In genomic region chr4:10105920-10106319, GRCh38 we compare ENCODE assay signal across 1 cellular context.
TF ChIP-seq lines count a peak whose summit lies in the region.

No MANE protein-coding gene starts in this region.

TF ChIP-seq in GM12878, 131 proteins besides CTCF, POLR2A, EP300 and RAD21 (continued from another document):
- TF ChIP-seq E2F4 (IDR thresholded peaks at IDR 0.05; ENCODE audit: low read depth, low read length), result no peak
TF ChIP-seq in GM12878: peak in this region for 1.
